Comparison of ENCODE assay signal across 8 cellular contexts in genomic region chr11:96188625-96189006, GRCh38.
DNase-seq lines count a peak whose midpoint lies in the region; ATAC-seq and TF ChIP-seq lines count a peak whose summit lies in the region.

No MANE protein-coding gene starts in this region.

- no peak overlapping the region for H2BK15ac ChIP-seq in mesenchymal stem cell (ENCODE audit: low read depth, poor library complexity, severe bottlenecking)

- no peak overlapping the region for H3K14ac ChIP-seq in mesenchymal stem cell (ENCODE audit: low read length in 2 of 2)

- no peak overlapping the region for H2AFZ ChIP-seq in mesenchymal stem cell (ENCODE audit: low read depth, low read length)

- no peaks in the 10 kb centered on the region for H3K27me3 Mint-ChIP-seq in activated naive CD8-positive, alpha-beta T cell treated with anti-CD3 and anti-CD28 coated beads, Interleukin-2, amount 10 ng/mL, durations not matched to agents 7 days and 5 days
- H3K27me3 Mint-ChIP-seq in glutamatergic neuron (ENCODE audit: unreplicated experiment) = no peaks in the 10 kb centered on the region

- peak overlapping the region; percentile 56 for H3K4me3 Mint-ChIP-seq in activated naive CD8-positive, alpha-beta T cell treated with anti-CD3 and anti-CD28 coated beads, Interleukin-2, amount 10 ng/mL, durations not matched to agents 7 days and 5 days
- H3K4me3 Mint-ChIP-seq in glutamatergic neuron (ENCODE audit: unreplicated experiment) = no peak overlapping the region

- no peaks in the 10 kb centered on the region for H3K36me3 ChIP-seq in mesenchymal stem cell (ENCODE audit: control insufficient read depth in 1 of 2, insufficient read depth in 2 of 2, low read depth in 1 of 2, low read length in 2 of 2)

- ATAC-seq in GM19328 (IDR thresholded peaks at IDR 0.05; ENCODE audit: unreplicated experiment) = peak; percentile 50
- ATAC-seq in HG03432 (IDR thresholded peaks at IDR 0.05; ENCODE audit: unreplicated experiment) = peak; percentile 62
- peak; percentile 64 for ATAC-seq in activated naive CD8-positive, alpha-beta T cell treated with anti-CD3 and anti-CD28 coated beads, Interleukin-2, amount 10 ng/mL, durations not matched to agents 7 days and 5 days (ENCODE audit: low read depth)
- no peak for ATAC-seq in HG03342 (IDR thresholded peaks at IDR 0.05; ENCODE audit: unreplicated experiment)

- no peak overlapping the region for H2AK5ac ChIP-seq in mesenchymal stem cell (ENCODE audit: low read length, severe bottlenecking)

- H4K8ac ChIP-seq in mesenchymal stem cell (ENCODE audit: low read length) = no peak overlapping the region

- H3K9me3 ChIP-seq in mesenchymal stem cell (ENCODE audit: control insufficient read depth, low read length) = no peaks in the 10 kb centered on the region

- no peaks in the 10 kb centered on the region for H3K27me3 ChIP-seq in mesenchymal stem cell (ENCODE audit: control insufficient read depth in 1 of 2, insufficient read depth in 1 of 2, low read length in 2 of 2)

- POLR2A ChIA-PET in activated naive CD8-positive, alpha-beta T cell treated with anti-CD3 and anti-CD28 coated beads, Interleukin-2, amount 10 ng/mL, durations not matched to agents 7 days and 5 days (lab: Charles Lee) = interaction anchor here (0.6 to 1.3 kb wide), 3 partner anchors 13 to 26 kb away, joined by 4 to 6 read pairs (median 5); no protein-coding TSS in a partner anchor

- no peak overlapping the region for H3K23ac ChIP-seq in mesenchymal stem cell (ENCODE audit: low read length in 2 of 2)

- H3K4me1 ChIP-seq in mesenchymal stem cell (ENCODE audit: control insufficient read depth, insufficient read depth, low read depth, low read length) = peaks cover 8% of the 10 kb centered on the region

- H3K27ac Mint-ChIP-seq in activated naive CD8-positive, alpha-beta T cell treated with anti-CD3 and anti-CD28 coated beads, Interleukin-2, amount 10 ng/mL, durations not matched to agents 7 days and 5 days = peak overlapping the region; percentile 54
- no peak overlapping the region for H3K27ac Mint-ChIP-seq in glutamatergic neuron (ENCODE audit: unreplicated experiment)

- no peak overlapping the region for H2BK5ac ChIP-seq in mesenchymal stem cell (ENCODE audit: low read depth, low read length, poor library complexity, severe bottlenecking)

- H3K4ac ChIP-seq in mesenchymal stem cell (ENCODE audit: low read depth in 1 of 2, low read length in 2 of 2) = no peak overlapping the region

- H3K36me3 Mint-ChIP-seq in activated naive CD8-positive, alpha-beta T cell treated with anti-CD3 and anti-CD28 coated beads, Interleukin-2, amount 10 ng/mL, durations not matched to agents 7 days and 5 days = peaks cover 23% of the 10 kb centered on the region
- H3K36me3 Mint-ChIP-seq in glutamatergic neuron (ENCODE audit: unreplicated experiment) = no peaks in the 10 kb centered on the region

- DNase-seq in AG20443 (ENCODE audit: low spot score) (peak; percentile 41), mesenchymal stem cell (peak; percentile 56), ureter (ENCODE audit: low spot score) (no peak), glutamatergic neuron (no peak)
- DNase-seq in activated naive CD8-positive, alpha-beta T cell treated with anti-CD3 and anti-CD28 coated beads, Interleukin-2, amount 10 ng/mL, durations not matched to agents 7 days and 5 days = no peak

- H2BK12ac ChIP-seq in mesenchymal stem cell (ENCODE audit: low read length in 2 of 2) = no peak overlapping the region

- no peak overlapping the region for H3K4me2 ChIP-seq in mesenchymal stem cell (ENCODE audit: low read length, poor library complexity, severe bottlenecking)

- H2BK120ac ChIP-seq in mesenchymal stem cell (ENCODE audit: low read depth, low read length) = no peak overlapping the region

- peak overlapping the region in 1 of 2 experiments; percentile 56 for H3K4me3 ChIP-seq in mesenchymal stem cell (ENCODE audit: insufficient read depth in 1 of 2, low read depth in 1 of 2, low read length in 2 of 2)

- TF ChIP-seq CTCF in glutamatergic neuron (IDR thresholded peaks at IDR 0.05; ENCODE audit: partially characterized antibody, unreplicated experiment) = no peak

- peaks cover 20% of the 10 kb centered on the region for H3K79me1 ChIP-seq in mesenchymal stem cell (replicated peaks; ENCODE audit: low read length, poor library complexity, severe bottlenecking)

- peaks cover 6% of the 10 kb centered on the region for H3K9me3 Mint-ChIP-seq in activated naive CD8-positive, alpha-beta T cell treated with anti-CD3 and anti-CD28 coated beads, Interleukin-2, amount 10 ng/mL, durations not matched to agents 7 days and 5 days
- H3K9me3 Mint-ChIP-seq in glutamatergic neuron (ENCODE audit: unreplicated experiment) = no peaks in the 10 kb centered on the region

- peaks cover 30% of the 10 kb centered on the region for H3K4me1 Mint-ChIP-seq in activated naive CD8-positive, alpha-beta T cell treated with anti-CD3 and anti-CD28 coated beads, Interleukin-2, amount 10 ng/mL, durations not matched to agents 7 days and 5 days
- H3K4me1 Mint-ChIP-seq in glutamatergic neuron (ENCODE audit: low read depth, unreplicated experiment) = peaks cover 7% of the 10 kb centered on the region

- H3K9ac ChIP-seq in mesenchymal stem cell (ENCODE audit: low read length) = peak overlapping the region; percentile 86

- 23% methylated on average over 1 of the region's 1 CpG for WGBS in mesenchymal stem cell

- no peak overlapping the region for H4K91ac ChIP-seq in mesenchymal stem cell (ENCODE audit: low read length)

- H3K27ac ChIP-seq in mesenchymal stem cell (ENCODE audit: low read length, poor library complexity, severe bottlenecking) = peak overlapping the region; percentile 41

- no peak overlapping the region for H3K18ac ChIP-seq in mesenchymal stem cell (ENCODE audit: low read depth in 1 of 2, low read length in 2 of 2)

Comparison
In these comparisons a context has a peak if more than half of its experiments do, and no peak if none do; other contexts are left out.
1. DNase-seq: peak in AG20443 (single experiment) and mesenchymal stem cell (single experiment); none in activated naive CD8-positive, alpha-beta T cell treated with anti-CD3 and anti-CD28 coated beads, Interleukin-2, amount 10 ng/mL, durations not matched to agents 7 days and 5 days (single experiment), ureter (single experiment) and glutamatergic neuron (single experiment).